ENCODE assay signal across 10 cellular contexts in genomic region chr6:34239893-34240292, GRCh38. TPM values are rescaled to one million over a fixed set of nuclear protein-coding genes. Genes with fewer than 3 reads are reported as not detected.
A peak's percentile ranks its signal among the peaks of the same experiment; 100 is the strongest.
DNase-seq lines count a peak whose midpoint lies in the region; ATAC-seq and TF ChIP-seq lines count a peak whose summit lies in the region.
"Had no signal": no experiment of that assay in that cellular context is flagged by ENCODE, and none has a peak within 500 bp of the region (broad histone marks: within the 10 kb centered on the region; RNA-seq: fewer than 3 reads in every experiment).

No MANE protein-coding gene starts in this region.

- peak overlapping the region; percentile 94 for H3K27ac Mint-ChIP-seq in activated CD4-positive, alpha-beta T cell treated with anti-CD3 and anti-CD28 coated beads for 36 hours
- H3K27ac Mint-ChIP-seq in progenitor cell of endocrine pancreas, result no peak overlapping the region

- intact Hi-C loops in activated CD4-positive, alpha-beta T cell treated with anti-CD3 and anti-CD28 coated beads for 36 hours (cut with DNase I, micrococcal nuclease), result loop anchor here (2.0 to 10.0 kb wide), 13 partner anchors 58 to 1268 kb away; partner anchors contain the start of genes BLTP3A (in 1 of the 2), CUTA (in 1 of the 2), ILRUN (in 1 of the 2) and ITPR3 (in 1 of the 2)

- H4K20me1 ChIP-seq in Karpas-422 (ENCODE audit: insufficient read depth, low read depth, low read length), result peaks cover 41% of the 10 kb centered on the region

- H3K4me1 ChIP-seq in Karpas-422 (ENCODE audit: low read length) (peaks cover 44% of the 10 kb centered on the region), duodenal mucosa (ENCODE audit: control insufficient read depth in 1 of 2, insufficient read depth in 2 of 2, low read length in 2 of 2) (peaks cover 35 to 41% of the 10 kb centered on the region in 2 donors)

- H3K36me3 ChIP-seq in Karpas-422 (ENCODE audit: insufficient read depth, low read length) (peaks cover 47% of the 10 kb centered on the region), duodenal mucosa (ENCODE audit: control insufficient read depth in 1 of 2, insufficient read depth in 2 of 2, low read length in 2 of 2) (peaks cover 26 to 32% of the 10 kb centered on the region in 2 donors)
- H3K36me3 ChIP-seq: thyroid gland had no signal

- no peaks in the 10 kb centered on the region for H3K27me3 Mint-ChIP-seq in activated CD4-positive, alpha-beta T cell treated with anti-CD3 and anti-CD28 coated beads for 36 hours
- no peaks in the 10 kb centered on the region for H3K27me3 Mint-ChIP-seq in progenitor cell of endocrine pancreas

- peak overlapping the region; percentile 86 for H3K4me2 ChIP-seq in Karpas-422 (ENCODE audit: low read depth, low read length, poor library complexity, severe bottlenecking)

- H3K4me3 Mint-ChIP-seq in activated CD4-positive, alpha-beta T cell treated with anti-CD3 and anti-CD28 coated beads for 36 hours, result peak overlapping the region; percentile 85
- H3K4me3 Mint-ChIP-seq in progenitor cell of endocrine pancreas (ENCODE audit: low read depth), result peak overlapping the region; percentile 85

- CTCF ChIA-PET in activated CD4-positive, alpha-beta T cell treated with anti-CD3 and anti-CD28 coated beads for 36 hours (lab: Charles Lee), result interaction anchor here (1.3 to 1.6 kb wide), 2 partner anchors 10 to 44 kb away, joined by 3 to 5 read pairs; no protein-coding TSS in a partner anchor

- H3K9ac ChIP-seq in Karpas-422 (ENCODE audit: low read length) (peak overlapping the region; percentile 100; the same call in 1 of the 2 replicates), duodenal mucosa (ENCODE audit: low read depth in 1 of 2, low read length in 2 of 2) (peak overlapping the region; percentile 26 to 45)

- peak overlapping the region; percentile 71; the same call in 1 of the 2 replicates for H3K4me3 ChIP-seq in Karpas-422 (ENCODE audit: low read length)
- no peak overlapping the region for H3K4me3 ChIP-seq in duodenal mucosa (ENCODE audit: low read depth in 1 of 2, low read length in 2 of 2)
- H3K4me3 ChIP-seq: thyroid gland had no signal

- no peak for DNase-seq in activated CD4-positive, alpha-beta T cell treated with anti-CD3 and anti-CD28 coated beads for 36 hours
- no peak for DNase-seq in activated CD4-positive, alpha-beta T cell treated with anti-CD3 and anti-CD28 coated beads, Interleukin-2, amount 50 U/mL, for 1 hour
- DNase-seq in Karpas-422 (no peak), progenitor cell of endocrine pancreas (ENCODE audit: low spot score, unreplicated experiment) (no peak), SW480 (ENCODE audit: low spot score) (no peak)
- DNase-seq: thyroid gland had no signal

- H2AFZ ChIP-seq in Karpas-422 (ENCODE audit: low read length), result no peak overlapping the region

- no peaks in the 10 kb centered on the region for H3K9me3 ChIP-seq in Karpas-422 (ENCODE audit: low read length)
- no peaks in the 10 kb centered on the region for H3K9me3 ChIP-seq in duodenal mucosa (ENCODE audit: control insufficient read depth in 1 of 2, low read length in 2 of 2)
- H3K9me3 ChIP-seq: thyroid gland had no signal

- no peaks in the 10 kb centered on the region for H3K9me2 ChIP-seq in Karpas-422 (replicated peaks; ENCODE audit: insufficient read depth, low read length)

- no peak for ATAC-seq in activated CD4-positive, alpha-beta T cell treated with anti-CD3 and anti-CD28 coated beads for 36 hours
- ATAC-seq in GM21529 (IDR thresholded peaks at IDR 0.05; ENCODE audit: unreplicated experiment), result no peak
- ATAC-seq in HG03565 (IDR thresholded peaks at IDR 0.05; ENCODE audit: unreplicated experiment), result no peak

- no peaks in the 10 kb centered on the region for H3K9me3 Mint-ChIP-seq in activated CD4-positive, alpha-beta T cell treated with anti-CD3 and anti-CD28 coated beads for 36 hours (ENCODE audit: low read depth)
- no peaks in the 10 kb centered on the region for H3K9me3 Mint-ChIP-seq in progenitor cell of endocrine pancreas (ENCODE audit: low read depth)

- H3K27ac ChIP-seq in Karpas-422 (ENCODE audit: low read length) (peak overlapping the region; percentile 96; the same call in 1 of the 2 replicates), duodenal mucosa (ENCODE audit: low read depth, low read length) (no peak overlapping the region)
- H3K27ac ChIP-seq: thyroid gland had no signal

- H3K79me2 ChIP-seq in Karpas-422 (ENCODE audit: low read length), result peaks cover 35% of the 10 kb centered on the region

- H3K27me3 ChIP-seq in Karpas-422 (ENCODE audit: low read length), result no peaks in the 10 kb centered on the region
- no peaks in the 10 kb centered on the region for H3K27me3 ChIP-seq in duodenal mucosa (ENCODE audit: control insufficient read depth in 1 of 2, insufficient read depth in 2 of 2, low read length in 2 of 2)
- H3K27me3 ChIP-seq: dorsolateral prefrontal cortex, thyroid gland had no signal

- peaks cover 58% of the 10 kb centered on the region for H3K36me3 Mint-ChIP-seq in activated CD4-positive, alpha-beta T cell treated with anti-CD3 and anti-CD28 coated beads for 36 hours (ENCODE audit: low read depth)
- H3K36me3 Mint-ChIP-seq in progenitor cell of endocrine pancreas (ENCODE audit: insufficient read depth), result peaks cover 21% of the 10 kb centered on the region

- no peak for TF ChIP-seq CTCF in progenitor cell of endocrine pancreas (IDR thresholded peaks at IDR 0.05; ENCODE audit: unreplicated experiment)

- POLR2A ChIA-PET in activated CD4-positive, alpha-beta T cell treated with anti-CD3 and anti-CD28 coated beads for 36 hours (lab: Charles Lee), result interaction anchor here (0.5 to 1.5 kb wide), 4 partner anchors 16 to 527 kb away, joined by 3 to 5 read pairs (median 3); no protein-coding TSS in a partner anchor

- H3K4me1 Mint-ChIP-seq in activated CD4-positive, alpha-beta T cell treated with anti-CD3 and anti-CD28 coated beads for 36 hours, result peaks cover 67% of the 10 kb centered on the region
- H3K4me1 Mint-ChIP-seq in progenitor cell of endocrine pancreas (ENCODE audit: low read depth), result peaks cover 18% of the 10 kb centered on the region

RNA-seq across cellular contexts. Expression of gene HMGA1, which starts 3.2 kb away (rescaled TPM):
- 100 to 1,000 TPM; 569 to 649 TPM for total RNA-seq in activated CD4-positive, alpha-beta T cell treated with anti-CD3 and anti-CD28 coated beads for 36 hours
- total RNA-seq in Karpas-422 (2014; rRNA removed; shearing (Covaris generic); ENCODE audit: low replicate concordance), result 337 and 353 TPM in 2 replicates
- total RNA-seq in progenitor cell of endocrine pancreas, result 748 and 769 TPM in 2 replicates

RNA-seq across cellular contexts. Expression of gene SMIM29, which starts 8.9 kb away (rescaled TPM):
- 10 to 100 TPM; 15.8 to 16.3 TPM for total RNA-seq in activated CD4-positive, alpha-beta T cell treated with anti-CD3 and anti-CD28 coated beads for 36 hours
- total RNA-seq in Karpas-422 (2014; rRNA removed; shearing (Covaris generic); ENCODE audit: low replicate concordance), result 35.1 and 44.3 TPM in 2 replicates
- total RNA-seq in progenitor cell of endocrine pancreas, result 5.1 and 5.3 TPM in 2 replicates
